In genomic region chr1:45684402-45684801, GRCh38 we compare ENCODE assay signal across 9 cellular contexts. TPM values are rescaled to one million over a fixed set of nuclear protein-coding genes. Genes with fewer than 3 reads are reported as not detected.
DNase-seq lines count a peak whose midpoint lies in the region; ATAC-seq and TF ChIP-seq lines count a peak whose summit lies in the region.
"Had no signal": no experiment of that assay in that cellular context is flagged by ENCODE, and none has a peak within 500 bp of the region (broad histone marks: within the 10 kb centered on the region; RNA-seq: fewer than 3 reads in every experiment).

No MANE protein-coding gene starts in this region.

- H3K4me3 Mint-ChIP-seq in CD14-positive monocyte, result peak overlapping the region; percentile 53 to 59
- H3K4me3 Mint-ChIP-seq in natural killer cell treated with Interleukin-12 subunit alpha and Interleukin-12 subunit beta and Interleukin-15 and Interleukin-18, amount 100 ng/mL, for 72 hours, result peak overlapping the region; percentile 99

- H3K4me1 ChIP-seq in Karpas-422 (ENCODE audit: low read length), result peaks cover 56% of the 10 kb centered on the region
- peaks cover 19% of the 10 kb centered on the region for H3K4me1 ChIP-seq in colonic mucosa

- H3K9ac ChIP-seq in Karpas-422 (ENCODE audit: low read length) (peak overlapping the region; percentile 94), colonic mucosa (ENCODE audit: low read depth in 2 of 2, low read length in 2 of 2) (peak overlapping the region in 1 of 2 donors; percentile 28)

- ATAC-seq in natural killer cell treated with Interleukin-12 subunit alpha and Interleukin-12 subunit beta and Interleukin-15 and Interleukin-18, amount 100 ng/mL, for 72 hours, result no peak
- ATAC-seq in GM21381 (IDR thresholded peaks at IDR 0.05; ENCODE audit: unreplicated experiment) (no peak), HG02623 (IDR thresholded peaks at IDR 0.05; ENCODE audit: unreplicated experiment) (no peak)

- peaks cover 86% of the 10 kb centered on the region for H3K79me2 ChIP-seq in Karpas-422 (ENCODE audit: low read length)

- peak overlapping the region; percentile 75 for H3K4me2 ChIP-seq in Karpas-422 (ENCODE audit: low read depth, low read length, poor library complexity, severe bottlenecking)

- peak overlapping the region; percentile 95 for H3K4me3 ChIP-seq in Karpas-422 (ENCODE audit: low read length)
- H3K4me3 ChIP-seq in colonic mucosa, result peak overlapping the region; percentile 91

- H3K27ac ChIP-seq in Karpas-422 (ENCODE audit: low read length), result peak overlapping the region; percentile 74; the same call in 1 of the 2 replicates
- no peak overlapping the region for H3K27ac ChIP-seq in colonic mucosa

- peaks cover 1% of the 10 kb centered on the region; the same call in 1 of the 2 replicates for H3K36me3 ChIP-seq in Karpas-422 (ENCODE audit: insufficient read depth, low read length)
- no peaks in the 10 kb centered on the region for H3K36me3 ChIP-seq in colonic mucosa
- H3K36me3 ChIP-seq: uterus had no signal

- H3K27ac Mint-ChIP-seq in CD14-positive monocyte, result peak overlapping the region in 4 of 7 donors; percentile 43 to 99 (median 72)
- peak overlapping the region in 1 of 2 donors; percentile 23 for H3K27ac Mint-ChIP-seq in natural killer cell treated with Interleukin-12 subunit alpha and Interleukin-12 subunit beta and Interleukin-15 and Interleukin-18, amount 100 ng/mL, for 72 hours

- no peak overlapping the region for H2AFZ ChIP-seq in Karpas-422 (ENCODE audit: low read length)

- peaks cover 54% of the 10 kb centered on the region for H3K4me1 Mint-ChIP-seq in CD14-positive monocyte
- H3K4me1 Mint-ChIP-seq in natural killer cell treated with Interleukin-12 subunit alpha and Interleukin-12 subunit beta and Interleukin-15 and Interleukin-18, amount 100 ng/mL, for 72 hours (ENCODE audit: low read depth in 2 of 2), result peaks cover 34 to 49% of the 10 kb centered on the region in 2 donors

- H3K9me3 ChIP-seq in Karpas-422 (ENCODE audit: low read length) (no peaks in the 10 kb centered on the region), colonic mucosa (no peaks in the 10 kb centered on the region)
- H3K9me3 ChIP-seq: uterus had no signal

- TF ChIP-seq CTCF in CD14-positive monocyte (IDR thresholded peaks at IDR 0.05) (no peak), colonic mucosa (IDR thresholded peaks at IDR 0.05) (no peak)

- no peaks in the 10 kb centered on the region for H3K9me2 ChIP-seq in Karpas-422 (replicated peaks; ENCODE audit: insufficient read depth, low read length)

- H4K20me1 ChIP-seq in Karpas-422 (ENCODE audit: insufficient read depth, low read depth, low read length), result peaks cover 14% of the 10 kb centered on the region

- no peak for DNase-seq in CD14-positive monocyte (ENCODE audit: low spot score)
- no peak for DNase-seq in Karpas-422
- no peak for DNase-seq in colonic mucosa
- DNase-seq in natural killer cell treated with Interleukin-12 subunit alpha and Interleukin-12 subunit beta and Interleukin-15 and Interleukin-18, amount 100 ng/mL, for 72 hours (ENCODE audit: low spot score), result no peak
- DNase-seq in NCI-H1694 (lab: John Stamatoyannopoulos, UW), result no peak
- DNase-seq in effector CD8-positive, alpha-beta T cell (lab: John Stamatoyannopoulos, UW), result no peak
- DNase-seq: uterus had no signal

- intact Hi-C loops in CD14-positive monocyte (cut with micrococcal nuclease) (loop anchor here (10.0 kb wide), 1 partner anchor 100 kb away; the partner anchor contains the start of gene NASP (in 2 of the 2)), colonic mucosa (cut with DNase I) (no loop called here)

- H3K27me3 Mint-ChIP-seq in CD14-positive monocyte (ENCODE audit: low read depth in 3 of 3), result no peaks in the 10 kb centered on the region
- no peaks in the 10 kb centered on the region for H3K27me3 Mint-ChIP-seq in natural killer cell treated with Interleukin-12 subunit alpha and Interleukin-12 subunit beta and Interleukin-15 and Interleukin-18, amount 100 ng/mL, for 72 hours

- peaks cover 2 to 6% of the 10 kb centered on the region in 2 donors for H3K36me3 Mint-ChIP-seq in CD14-positive monocyte
- peaks cover 7% of the 10 kb centered on the region for H3K36me3 Mint-ChIP-seq in natural killer cell treated with Interleukin-12 subunit alpha and Interleukin-12 subunit beta and Interleukin-15 and Interleukin-18, amount 100 ng/mL, for 72 hours

- H3K27me3 ChIP-seq in Karpas-422 (ENCODE audit: low read length) (no peaks in the 10 kb centered on the region), colonic mucosa (no peaks in the 10 kb centered on the region)
- H3K27me3 ChIP-seq: uterus had no signal

- no peaks in the 10 kb centered on the region for H3K9me3 Mint-ChIP-seq in CD14-positive monocyte
- H3K9me3 Mint-ChIP-seq in natural killer cell treated with Interleukin-12 subunit alpha and Interleukin-12 subunit beta and Interleukin-15 and Interleukin-18, amount 100 ng/mL, for 72 hours, result no peaks in the 10 kb centered on the region

RNA-seq across cellular contexts. Expression of gene GPBP1L1, which starts 1.9 kb away (rescaled TPM):
- 10 to 100 TPM; 71.6 to 79.5 TPM for polyA plus RNA-seq in CD14-positive monocyte
- 95.8 and 98.0 TPM in 2 replicates for total RNA-seq in Karpas-422 (2014; rRNA removed; shearing (Covaris generic); ENCODE audit: low replicate concordance)
- 100 to 1,000 TPM; 157 to 214 TPM for total RNA-seq in colonic mucosa
- total RNA-seq in natural killer cell treated with Interleukin-12 subunit alpha and Interleukin-12 subunit beta and Interleukin-15 and Interleukin-18, amount 100 ng/mL, for 72 hours, result 100 to 1,000 TPM; 100 to 140 TPM

RNA-seq across cellular contexts. Expression of gene TMEM69, which starts 3.6 kb away (rescaled TPM):
- 10 to 100 TPM; 36.2 to 43.4 TPM for polyA plus RNA-seq in CD14-positive monocyte
- total RNA-seq in Karpas-422 (2014; rRNA removed; shearing (Covaris generic); ENCODE audit: low replicate concordance), result 28.9 and 86.1 TPM in 2 replicates
- 10 to 100 TPM; 21.4 to 23.6 TPM for total RNA-seq in colonic mucosa
- total RNA-seq in natural killer cell treated with Interleukin-12 subunit alpha and Interleukin-12 subunit beta and Interleukin-15 and Interleukin-18, amount 100 ng/mL, for 72 hours, result 10 to 100 TPM; 18.7 to 19.4 TPM
